13 cellular contexts compared by ENCODE assay signal in genomic region chr16:57049678-57050077, GRCh38. TPM values are rescaled to one million over a fixed set of nuclear protein-coding genes. Genes with fewer than 3 reads are reported as not detected.
DNase-seq lines count a peak whose midpoint lies in the region; ATAC-seq and TF ChIP-seq lines count a peak whose summit lies in the region.
"Had no signal": no experiment of that assay in that cellular context is flagged by ENCODE, and none has a peak within 500 bp of the region (broad histone marks: within the 10 kb centered on the region; RNA-seq: fewer than 3 reads in every experiment).

No MANE protein-coding gene starts in this region.

- no peaks in the 10 kb centered on the region for H3F3A ChIP-seq in smooth muscle cell (ENCODE audit: low read depth)

- H3K27me3 ChIP-seq in smooth muscle cell (ENCODE audit: low read depth) = no peaks in the 10 kb centered on the region

- H3K36me3 Mint-ChIP-seq in activated T-cell treated with anti-CD3 and anti-CD28 coated beads, Interleukin-2, amount 50 U/mL, for 24 hours (ENCODE audit: low read depth) = peaks cover 97% of the 10 kb centered on the region
- H3K36me3 Mint-ChIP-seq in stimulated activated effector memory CD8-positive, alpha-beta T cell treated with anti-CD3 and anti-CD28 coated beads, Interleukin-12 subunit alpha, Interleukin-12 subunit beta, amount 100 ng/mL, for 72 hours = peaks cover 97% of the 10 kb centered on the region

- no peak overlapping the region for H2AFZ ChIP-seq in smooth muscle cell (ENCODE audit: low read depth)

- H3K79me2 ChIP-seq in smooth muscle cell (ENCODE audit: low read depth) = no peaks in the 10 kb centered on the region

- H3K27ac Mint-ChIP-seq in activated T-cell treated with anti-CD3 and anti-CD28 coated beads, Interleukin-2, amount 50 U/mL, for 24 hours = peak overlapping the region; percentile 91
- peak overlapping the region; percentile 89 for H3K27ac Mint-ChIP-seq in stimulated activated effector memory CD8-positive, alpha-beta T cell treated with anti-CD3 and anti-CD28 coated beads, Interleukin-12 subunit alpha, Interleukin-12 subunit beta, amount 100 ng/mL, for 72 hours

- no peak overlapping the region for H3K4me3 ChIP-seq in smooth muscle cell

- H3K4me1 ChIP-seq in smooth muscle cell (ENCODE audit: low read depth) = no peaks in the 10 kb centered on the region

- no peak for TF ChIP-seq CTCF in smooth muscle cell (IDR thresholded peaks at IDR 0.05; ENCODE audit: borderline replicate concordance, insufficient read depth, poor library complexity, severe bottlenecking)

- no peaks in the 10 kb centered on the region for H4K20me1 ChIP-seq in smooth muscle cell (ENCODE audit: low read depth)

- no peaks in the 10 kb centered on the region for H3K9me3 ChIP-seq in smooth muscle cell (replicated peaks; ENCODE audit: low read depth)

- no peak overlapping the region for H3K27ac ChIP-seq in smooth muscle cell (ENCODE audit: low read depth)

- no peaks in the 10 kb centered on the region for H3K27me3 Mint-ChIP-seq in activated T-cell treated with anti-CD3 and anti-CD28 coated beads, Interleukin-2, amount 50 U/mL, for 24 hours

- H3K4me1 Mint-ChIP-seq in activated T-cell treated with anti-CD3 and anti-CD28 coated beads, Interleukin-2, amount 50 U/mL, for 24 hours (ENCODE audit: low read depth) = peaks cover 65% of the 10 kb centered on the region
- H3K4me1 Mint-ChIP-seq in stimulated activated effector memory CD8-positive, alpha-beta T cell treated with anti-CD3 and anti-CD28 coated beads, Interleukin-12 subunit alpha, Interleukin-12 subunit beta, amount 100 ng/mL, for 72 hours = peaks cover 49% of the 10 kb centered on the region

- H3K9ac ChIP-seq in smooth muscle cell (ENCODE audit: low read depth) = no peak overlapping the region

- no peaks in the 10 kb centered on the region for H3K9me3 Mint-ChIP-seq in activated T-cell treated with anti-CD3 and anti-CD28 coated beads, Interleukin-2, amount 50 U/mL, for 24 hours
- H3K9me3 Mint-ChIP-seq in stimulated activated effector memory CD8-positive, alpha-beta T cell treated with anti-CD3 and anti-CD28 coated beads, Interleukin-12 subunit alpha, Interleukin-12 subunit beta, amount 100 ng/mL, for 72 hours = no peaks in the 10 kb centered on the region
- H3K9me3 Mint-ChIP-seq: neural crest cell had no signal

- no peak overlapping the region for H3K4me2 ChIP-seq in smooth muscle cell

- DNase-seq in activated T-cell treated with anti-CD3 and anti-CD28 coated beads, Interleukin-2, amount 50 U/mL, for 24 hours = no peak
- no peak for DNase-seq in activated T-cell treated with anti-CD3 and anti-CD28 coated beads, Interleukin-2, amount 50 U/mL, for 48 hours
- DNase-seq in stimulated activated effector memory CD8-positive, alpha-beta T cell treated with anti-CD3 and anti-CD28 coated beads, Interleukin-12 subunit alpha, Interleukin-12 subunit beta, amount 100 ng/mL, for 72 hours (ENCODE audit: low spot score in 2 of 2) = no peak
- DNase-seq in SW480 (ENCODE audit: low spot score) (no peak), ACHN (no peak), smooth muscle cell (lab: John Stamatoyannopoulos, UW; ENCODE audit: unreplicated experiment) (no peak)
- DNase-seq: activated CD4-positive, alpha-beta T cell treated with anti-CD3 and anti-CD28 coated beads for 4 hours; DMS53; NCI-H510A treated with DMSO at 0.1 percent for 48 hours; stimulated activated CD4-positive, alpha-beta T cell treated with anti-CD3 and anti-CD28 coated beads, Interleukin-12 subunit alpha, Interleukin-12 subunit beta, amount 100 ng/mL, for 4 hours had no signal

- in situ Hi-C loops in ACHN (cut with HindIII; ENCODE audit: low pct_ligation_motif_present, low pct_unique_long_range_greater_than_20kb, low sequenced_read_pairs) = no loop called here

- 99% methylated on average over 4 of the region's 4 CpGs for WGBS in smooth muscle cell (ENCODE audit: low lambda C conversion rate)

- no peaks in the 10 kb centered on the region for H3K36me3 ChIP-seq in smooth muscle cell (ENCODE audit: low read depth)

- no peak overlapping the region for H3K4me3 Mint-ChIP-seq in activated T-cell treated with anti-CD3 and anti-CD28 coated beads, Interleukin-2, amount 50 U/mL, for 24 hours
- no peak overlapping the region for H3K4me3 Mint-ChIP-seq in stimulated activated effector memory CD8-positive, alpha-beta T cell treated with anti-CD3 and anti-CD28 coated beads, Interleukin-12 subunit alpha, Interleukin-12 subunit beta, amount 100 ng/mL, for 72 hours
- H3K4me3 Mint-ChIP-seq: neural crest cell had no signal

- ATAC-seq in GM21390 (IDR thresholded peaks at IDR 0.05; ENCODE audit: unreplicated experiment) = peak; percentile 65
- ATAC-seq in HG03064 (IDR thresholded peaks at IDR 0.05; ENCODE audit: low read depth, unreplicated experiment) = peak; percentile 70
- peak; percentile 76 for ATAC-seq in stimulated activated effector memory CD8-positive, alpha-beta T cell treated with anti-CD3 and anti-CD28 coated beads, Interleukin-12 subunit alpha, Interleukin-12 subunit beta, amount 100 ng/mL, for 72 hours

RNA-seq across cellular contexts. Expression of gene CPNE2, which starts 42.7 kb away (rescaled TPM):
- 18.2 and 19.3 TPM in 2 replicates for total RNA-seq in smooth muscle cell
- 19.8 and 27.2 TPM in 2 replicates for polyA plus RNA-seq in smooth muscle cell
